14 cellular contexts compared by ENCODE assay signal in the genomic region with DNA sequence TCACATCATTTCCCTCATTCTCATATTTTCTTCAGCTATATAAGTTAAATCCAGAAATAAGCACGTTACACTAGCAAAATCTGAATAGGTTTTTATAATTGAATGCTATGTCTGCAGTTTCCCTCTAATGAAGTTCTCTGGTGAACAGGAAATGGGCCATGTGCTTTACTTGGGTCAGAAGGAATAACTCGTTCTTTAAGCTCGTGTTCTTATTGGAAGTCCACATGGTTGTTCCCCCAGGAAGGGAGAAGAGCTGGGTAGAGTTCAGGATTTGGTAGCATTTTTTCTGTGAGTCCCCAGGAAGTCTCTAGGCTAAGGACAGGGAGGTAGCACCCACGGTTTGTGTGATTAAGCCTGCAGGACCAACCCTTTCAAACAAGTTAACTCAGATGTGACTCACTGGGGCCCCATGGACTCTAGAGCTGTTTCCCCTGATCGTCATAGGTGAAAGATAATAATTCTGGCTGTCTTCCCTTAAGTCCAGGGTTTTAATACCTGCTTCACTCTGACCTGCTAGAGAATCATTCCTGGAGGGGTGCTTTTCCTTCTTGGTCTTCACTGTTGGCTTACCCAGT. TPM values are rescaled to one million over a fixed set of nuclear protein-coding genes. Genes with fewer than 3 reads are reported as not detected.
DNase-seq lines count a peak whose midpoint lies in the region; FAIRE-seq and TF ChIP-seq lines count a peak whose summit lies in the region.
"Had no signal": no experiment of that assay in that cellular context is flagged by ENCODE, and none has a peak within 500 bp of the region (broad histone marks: within the 10 kb centered on the region; RNA-seq: fewer than 3 reads in every experiment).

No MANE protein-coding gene starts in this region.

- TF ChIP-seq POLR2A in H54 (IDR thresholded peaks at IDR 0.05; ENCODE audit: low read depth, low read length), result no peak

- H3K4me3 ChIP-seq in fibroblast of mammary gland (ENCODE audit: control insufficient read depth, low read depth, low read length) (no peak overlapping the region), small intestine (ENCODE audit: low read depth in 1 of 2, low read length in 2 of 2) (no peak overlapping the region), tibial artery (no peak overlapping the region)

- 17 to 60% (median 31%) methylated on average over 5 of the region's 5 CpGs for WGBS in small intestine, 3 donors

- peaks cover 15% of the 10 kb centered on the region for H3K36me3 Mint-ChIP-seq in activated T-helper 1 cell treated with anti-CD3 and anti-CD28 coated beads, Interleukin-12 subunit alpha, Interleukin-12 subunit beta, Interleukin-2, Interleukin-4 antibody, amounts not matched to agents 30 ng/mL and 10 ng/mL and 1 ng/mL, durations not matched to agents 14 hours and 24 hours and 36 hours (ENCODE audit: low read depth)

- intact Hi-C loops in tibial artery (cut with DNase I; ENCODE audit: low total_unique reads), result loop anchor here (5.0 kb wide), 1 partner anchor 59 kb away; no protein-coding TSS in a partner anchor
- intact Hi-C loops in activated T-helper 1 cell treated with anti-CD3 and anti-CD28 coated beads, Interleukin-12 subunit alpha, Interleukin-12 subunit beta, Interleukin-2, Interleukin-4 antibody, amounts not matched to agents 30 ng/mL and 10 ng/mL and 1 ng/mL, durations not matched to agents 14 hours and 24 hours and 36 hours (cut with micrococcal nuclease), result no loop called here

- TF ChIP-seq CTCF in fibroblast of mammary gland (conservative IDR thresholded peaks at IDR 0.05; ENCODE audit: control insufficient read depth, insufficient read depth, low read depth, low read length) (no peak), tibial artery (IDR thresholded peaks at IDR 0.05) (no peak)

- H3K4me1 ChIP-seq in small intestine (ENCODE audit: control insufficient read depth in 2 of 2, insufficient read depth in 1 of 2, low read depth in 1 of 2, low read length in 1 of 2) (peaks cover 7 to 24% of the 10 kb centered on the region in 2 donors), tibial artery (peaks cover 0 to 39% (median 10%) of the 10 kb centered on the region in 4 donors)

- peak; percentile 78 for DNase-seq in H54 (ENCODE audit: insufficient read length, low spot score)
- peak; percentile 92 for DNase-seq in SW480 (ENCODE audit: low spot score)
- DNase-seq in fibroblast of mammary gland (ENCODE audit: low read depth), result peak; percentile 73
- DNase-seq in small intestine, result peak; percentile 98
- no peak for DNase-seq in tibial artery
- no peak for DNase-seq in activated T-helper 1 cell treated with anti-CD3 and anti-CD28 coated beads, Interleukin-12 subunit alpha, Interleukin-12 subunit beta, Interleukin-2, Interleukin-4 antibody, amounts not matched to agents 30 ng/mL and 10 ng/mL and 1 ng/mL, durations not matched to agents 14 hours and 24 hours and 36 hours (ENCODE audit: low spot score)
- no peak for DNase-seq in COR-L47 (lab: John Stamatoyannopoulos, UW)
- no peak for DNase-seq in medulla oblongata (ENCODE audit: extremely low spot score)
- DNase-seq: DMS79, NCI-H345, T-helper 2 cell had no signal

- H3K9me3 ChIP-seq in small intestine (ENCODE audit: control insufficient read depth, low read depth) (no peaks in the 10 kb centered on the region), tibial artery (no peaks in the 10 kb centered on the region)

- FAIRE-seq in H54 (lab: Jason Lieb, UNC), result peak; percentile 36
- FAIRE-seq in small intestine (lab: Jason Lieb, UNC), result no peak
- FAIRE-seq: HTR-8/SVneo, islet of Langerhans had no signal

- H3K27ac Mint-ChIP-seq in activated T-helper 1 cell treated with anti-CD3 and anti-CD28 coated beads, Interleukin-12 subunit alpha, Interleukin-12 subunit beta, Interleukin-2, Interleukin-4 antibody, amounts not matched to agents 30 ng/mL and 10 ng/mL and 1 ng/mL, durations not matched to agents 14 hours and 24 hours and 36 hours, result no peak overlapping the region

- H3K27me3 ChIP-seq in small intestine (ENCODE audit: control insufficient read depth in 2 of 2, insufficient read depth in 2 of 2, low read length in 2 of 2) (no peaks in the 10 kb centered on the region), tibial artery (no peaks in the 10 kb centered on the region)

- H3K4me3 Mint-ChIP-seq in activated T-helper 1 cell treated with anti-CD3 and anti-CD28 coated beads, Interleukin-12 subunit alpha, Interleukin-12 subunit beta, Interleukin-2, Interleukin-4 antibody, amounts not matched to agents 30 ng/mL and 10 ng/mL and 1 ng/mL, durations not matched to agents 14 hours and 24 hours and 36 hours, result no peak overlapping the region

- H3K4me1 Mint-ChIP-seq in activated T-helper 1 cell treated with anti-CD3 and anti-CD28 coated beads, Interleukin-12 subunit alpha, Interleukin-12 subunit beta, Interleukin-2, Interleukin-4 antibody, amounts not matched to agents 30 ng/mL and 10 ng/mL and 1 ng/mL, durations not matched to agents 14 hours and 24 hours and 36 hours (ENCODE audit: low read depth), result peaks cover 38% of the 10 kb centered on the region

- H3K27ac ChIP-seq in small intestine (ENCODE audit: low read depth in 1 of 2, low read length in 1 of 2), result peak overlapping the region; percentile 87 to 92
- no peak overlapping the region for H3K27ac ChIP-seq in tibial artery

- no peaks in the 10 kb centered on the region for H3K27me3 Mint-ChIP-seq in activated T-helper 1 cell treated with anti-CD3 and anti-CD28 coated beads, Interleukin-12 subunit alpha, Interleukin-12 subunit beta, Interleukin-2, Interleukin-4 antibody, amounts not matched to agents 30 ng/mL and 10 ng/mL and 1 ng/mL, durations not matched to agents 14 hours and 24 hours and 36 hours (ENCODE audit: insufficient read depth)

- no peaks in the 10 kb centered on the region for H3K9me3 Mint-ChIP-seq in activated T-helper 1 cell treated with anti-CD3 and anti-CD28 coated beads, Interleukin-12 subunit alpha, Interleukin-12 subunit beta, Interleukin-2, Interleukin-4 antibody, amounts not matched to agents 30 ng/mL and 10 ng/mL and 1 ng/mL, durations not matched to agents 14 hours and 24 hours and 36 hours

- peaks cover 2 to 4% of the 10 kb centered on the region in 2 donors for H3K36me3 ChIP-seq in small intestine (ENCODE audit: control insufficient read depth in 2 of 2, insufficient read depth in 2 of 2, low read length in 2 of 2)
- H3K36me3 ChIP-seq in tibial artery, result peaks cover 0 to 30% (median 20%) of the 10 kb centered on the region in 3 donors

RNA-seq across cellular contexts. Expression of gene SAP30BP, which starts 16.4 kb away (rescaled TPM):
- polyA plus RNA-seq in small intestine, result 10 to 100 TPM; 52.6 to 92.7 (median 83.2) TPM
- total RNA-seq in activated T-helper 1 cell treated with anti-CD3 and anti-CD28 coated beads, Interleukin-12 subunit alpha, Interleukin-12 subunit beta, Interleukin-2, Interleukin-4 antibody, amounts not matched to agents 30 ng/mL and 10 ng/mL and 1 ng/mL, durations not matched to agents 14 hours and 24 hours and 36 hours, result 113 and 117 TPM in 2 replicates

RNA-seq across cellular contexts. Expression of gene RECQL5, which starts 16.6 kb away (rescaled TPM):
- polyA plus RNA-seq in small intestine, result 10 to 100 TPM; 14.6 to 20.2 (median 15.7) TPM
- total RNA-seq in activated T-helper 1 cell treated with anti-CD3 and anti-CD28 coated beads, Interleukin-12 subunit alpha, Interleukin-12 subunit beta, Interleukin-2, Interleukin-4 antibody, amounts not matched to agents 30 ng/mL and 10 ng/mL and 1 ng/mL, durations not matched to agents 14 hours and 24 hours and 36 hours, result 29.9 and 34.1 TPM in 2 replicates

RNA-seq across cellular contexts. Expression of gene ITGB4, which starts 37.7 kb away (rescaled TPM):
- polyA plus RNA-seq in small intestine, result 100 to 1,000 TPM; 100 to 288 (median 210) TPM
- total RNA-seq in activated T-helper 1 cell treated with anti-CD3 and anti-CD28 coated beads, Interleukin-12 subunit alpha, Interleukin-12 subunit beta, Interleukin-2, Interleukin-4 antibody, amounts not matched to agents 30 ng/mL and 10 ng/mL and 1 ng/mL, durations not matched to agents 14 hours and 24 hours and 36 hours, result 1.4 and 2.7 TPM in 2 replicates

RNA-seq across cellular contexts. Expression of gene SMIM5, which starts 50.3 kb away (rescaled TPM):
- 100 to 1,000 TPM in 1 of 3 donors, 10 to 100 TPM in 2; 11.1 to 114 (median 94.6) TPM for polyA plus RNA-seq in small intestine
- total RNA-seq in activated T-helper 1 cell treated with anti-CD3 and anti-CD28 coated beads, Interleukin-12 subunit alpha, Interleukin-12 subunit beta, Interleukin-2, Interleukin-4 antibody, amounts not matched to agents 30 ng/mL and 10 ng/mL and 1 ng/mL, durations not matched to agents 14 hours and 24 hours and 36 hours, result 0.05 TPM in 1 of 2 replicates, not detected in the other
- total RNA-seq: dermis microvascular lymphatic vessel endothelial cell had no signal

Comparison
In these comparisons a context has a peak if more than half of its experiments do, and no peak if none do; other contexts are left out.
1. DNase-seq: peak in H54 (single experiment), SW480 (single experiment), fibroblast of mammary gland (single experiment) and small intestine (single experiment); none in tibial artery (0 of 2), activated T-helper 1 cell treated with anti-CD3 and anti-CD28 coated beads, Interleukin-12 subunit alpha, Interleukin-12 subunit beta, Interleukin-2, Interleukin-4 antibody, amounts not matched to agents 30 ng/mL and 10 ng/mL and 1 ng/mL, durations not matched to agents 14 hours and 24 hours and 36 hours (single experiment), COR-L47 (single experiment) and medulla oblongata (single experiment).
2. H3K27ac ChIP-seq: peak in small intestine (2 of 2); none in tibial artery (0 of 2).